Comparison of ENCODE assay signal across 14 cellular contexts in the genomic region with DNA sequence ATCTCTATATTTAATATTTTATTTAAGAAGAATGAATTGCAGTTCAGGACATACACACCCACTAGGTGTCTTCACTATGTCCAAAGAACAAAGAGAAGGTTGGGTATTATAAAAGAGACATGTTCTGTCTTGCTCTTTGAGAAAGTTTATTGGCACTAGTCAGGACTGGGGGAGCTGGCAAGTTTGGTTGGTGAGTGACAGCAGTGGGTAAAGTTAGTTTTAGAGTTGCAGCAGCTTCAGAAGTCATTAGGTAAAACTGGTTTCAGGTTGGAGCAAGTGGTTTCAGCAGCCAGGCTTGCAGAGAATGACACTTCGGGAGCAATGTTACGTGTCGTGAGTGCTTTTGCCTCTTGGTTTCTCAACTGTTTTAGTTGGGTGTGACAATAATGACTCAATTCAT.
A peak's percentile ranks its signal among the peaks of the same experiment; 100 is the strongest.
DNase-seq lines count a peak whose midpoint lies in the region; ATAC-seq and TF ChIP-seq lines count a peak whose summit lies in the region.
"Had no signal": no experiment of that assay in that cellular context is flagged by ENCODE, and none has a peak within 500 bp of the region (broad histone marks: within the 10 kb centered on the region; RNA-seq: fewer than 3 reads in every experiment).

No MANE protein-coding gene starts in this region.

- POLR2A ChIA-PET in RWPE1 (lab: Yijun Ruan, JAX; ENCODE audit: low non-redundant PET) = no interaction called here

- H3K27ac ChIP-seq in RWPE1 = no peak overlapping the region
- no peak overlapping the region for H3K27ac ChIP-seq in foreskin keratinocyte
- H3K27ac ChIP-seq: A549, C4-2B had no signal

- no peak overlapping the region for H3K4me3 ChIP-seq in epithelial cell of esophagus (ENCODE audit: low read length)
- H3K4me3 ChIP-seq: A549 had no signal

- TF ChIP-seq CTCF in RWPE1 (conservative IDR thresholded peaks at IDR 0.05; ENCODE audit: low read depth) (no peak), epithelial cell of esophagus (IDR thresholded peaks at IDR 0.05; ENCODE audit: insufficient read depth, low read depth, low read length, missing control alignments) (no peak), foreskin keratinocyte (conservative IDR thresholded peaks at IDR 0.05) (peak; percentile 38), chondrocyte (IDR thresholded peaks at IDR 0.05) (no peak)

- CTCF ChIA-PET in RWPE1 (lab: Yijun Ruan, JAX) = no interaction called here

- DNase-seq in RWPE1 (ENCODE audit: low spot score) = peak; percentile 40
- peak; percentile 68 for DNase-seq in epithelial cell of esophagus (ENCODE audit: low read depth)
- peak in 1 of 2 donors; percentile 78 for DNase-seq in foreskin keratinocyte
- no peak for DNase-seq in kidney tubule cell (ENCODE audit: low spot score)
- no peak for DNase-seq in effector memory CD8-positive, alpha-beta T cell
- DNase-seq in chondrocyte (ENCODE audit: low spot score) = no peak
- DNase-seq: BE2C; CD4-positive, alpha-beta memory T cell; DMS153; DMS79 treated with DMSO at 0.1 percent for 48 hours; EL; HCEC 1CT had no signal

- H3K27me3 ChIP-seq in foreskin keratinocyte = no peaks in the 10 kb centered on the region
- H3K27me3 ChIP-seq: BE2C had no signal

- no peaks in the 10 kb centered on the region for H3K4me1 ChIP-seq in foreskin keratinocyte
- H3K4me1 ChIP-seq: A549, BE2C had no signal

- H3K4me1 Mint-ChIP-seq in effector memory CD8-positive, alpha-beta T cell (ENCODE audit: low read depth in 2 of 2) = no peaks in the 10 kb centered on the region
- H3K4me1 Mint-ChIP-seq in chondrocyte (ENCODE audit: low read depth) = no peaks in the 10 kb centered on the region
- H3K4me1 Mint-ChIP-seq: CD4-positive, alpha-beta memory T cell had no signal

- H3K9me3 Mint-ChIP-seq in effector memory CD8-positive, alpha-beta T cell = no peaks in the 10 kb centered on the region
- peaks cover 2% of the 10 kb centered on the region for H3K9me3 Mint-ChIP-seq in chondrocyte (ENCODE audit: low read depth)

- H3K4me3 Mint-ChIP-seq in effector memory CD8-positive, alpha-beta T cell = no peak overlapping the region
- H3K4me3 Mint-ChIP-seq in chondrocyte (ENCODE audit: unreplicated experiment) = no peak overlapping the region
- H3K4me3 Mint-ChIP-seq: CD4-positive, alpha-beta memory T cell had no signal

- H3K27ac Mint-ChIP-seq in effector memory CD8-positive, alpha-beta T cell = no peak overlapping the region
- H3K27ac Mint-ChIP-seq in chondrocyte (ENCODE audit: unreplicated experiment) = no peak overlapping the region
- H3K27ac Mint-ChIP-seq: CD4-positive, alpha-beta memory T cell had no signal

- ATAC-seq in foreskin keratinocyte = peak; percentile 70
- no peak for ATAC-seq in effector memory CD8-positive, alpha-beta T cell (replicated peaks)
- ATAC-seq: A549 had no signal

- H3K36me3 Mint-ChIP-seq in effector memory CD8-positive, alpha-beta T cell (ENCODE audit: insufficient read depth) = peaks cover 2% of the 10 kb centered on the region
- H3K36me3 Mint-ChIP-seq in chondrocyte (ENCODE audit: low read depth) = no peaks in the 10 kb centered on the region
- H3K36me3 Mint-ChIP-seq: CD4-positive, alpha-beta memory T cell had no signal

- H3K27me3 Mint-ChIP-seq in effector memory CD8-positive, alpha-beta T cell = peaks cover 36 to 41% of the 10 kb centered on the region in 2 donors
- no peaks in the 10 kb centered on the region for H3K27me3 Mint-ChIP-seq in chondrocyte (ENCODE audit: low read depth)

Comparison
In these comparisons a context has a peak if more than half of its experiments do, and no peak if none do; other contexts are left out.
1. DNase-seq: peak in RWPE1 (single experiment) and epithelial cell of esophagus (single experiment); none in kidney tubule cell (single experiment), effector memory CD8-positive, alpha-beta T cell (0 of 3) and chondrocyte (single experiment).